In the genomic region with DNA sequence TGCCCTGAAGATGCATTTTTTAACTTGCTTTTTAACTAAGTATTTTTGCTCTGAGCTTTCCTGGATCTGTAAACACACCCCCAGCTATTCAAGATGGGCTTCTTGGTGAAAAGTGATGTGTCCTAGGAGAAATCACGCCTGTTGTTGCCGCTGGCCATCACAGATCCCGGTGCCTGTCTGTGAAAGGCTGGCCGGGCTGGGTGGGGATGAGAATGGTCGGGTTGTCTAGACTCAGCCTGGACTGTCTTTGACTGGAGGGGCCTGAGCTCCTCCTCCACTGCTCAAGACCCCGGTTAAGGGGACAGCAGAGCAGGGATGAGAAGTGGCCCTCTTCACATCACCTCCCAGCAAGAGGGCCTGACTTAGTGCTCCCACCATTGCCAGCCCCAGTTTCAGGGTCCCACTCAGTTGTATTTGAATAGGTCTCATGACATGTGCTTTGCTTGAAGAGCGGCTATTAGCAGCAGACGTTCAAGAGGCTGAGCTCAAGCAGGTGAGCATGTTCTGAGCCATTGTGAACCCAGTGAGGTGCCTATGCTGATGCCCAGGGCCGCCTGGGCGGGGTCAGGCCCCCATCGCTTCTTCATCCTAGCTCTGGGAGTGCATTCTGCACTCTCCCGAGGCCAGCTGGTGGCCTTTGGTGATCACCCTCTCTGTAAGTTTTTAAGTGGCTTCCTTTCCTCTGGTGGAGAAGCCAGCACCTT, we compare ENCODE assay signal across 12 cellular contexts.
DNase-seq lines count a peak whose midpoint lies in the region; ATAC-seq and TF ChIP-seq lines count a peak whose summit lies in the region.
"Had no signal": no experiment of that assay in that cellular context is flagged by ENCODE, and none has a peak within 500 bp of the region (broad histone marks: within the 10 kb centered on the region; RNA-seq: fewer than 3 reads in every experiment).

No MANE protein-coding gene starts in this region.

- H3K4me1 ChIP-seq in BLaER1 treated with 17β-estradiol and CSF1 and Interleukin-3, amounts not matched to agents 10 nM and 100 nM: peaks cover 37 to 76% (median 64%) of the 10 kb centered on the region in 10 experiments
- peaks cover 41 to 52% of the 10 kb centered on the region in 2 donors for H3K4me1 ChIP-seq in gastrocnemius medialis

- H3K9me3 ChIP-seq in BLaER1 treated with 17β-estradiol and CSF1 and Interleukin-3, amounts not matched to agents 10 nM and 100 nM (replicated peaks in 1 of 11): peaks cover 0 to 27% (median 9%) of the 10 kb centered on the region in 11 experiments; a peak in 11 of 22 replicates
- H3K9me3 ChIP-seq in gastrocnemius medialis: no peaks in the 10 kb centered on the region
- H3K9me3 ChIP-seq: ovary had no signal

- no peaks in the 10 kb centered on the region for H3K27me3 ChIP-seq in BLaER1 treated with 17β-estradiol and CSF1 and Interleukin-3, amounts not matched to agents 10 nM and 100 nM
- H3K27me3 ChIP-seq in gastrocnemius medialis: no peaks in the 10 kb centered on the region
- H3K27me3 ChIP-seq: ovary had no signal

- no peak overlapping the region for H3K9ac ChIP-seq in BLaER1 treated with 17β-estradiol and CSF1 and Interleukin-3, amounts not matched to agents 10 nM and 100 nM

- no peak overlapping the region for H3K27ac ChIP-seq in BLaER1 treated with 17β-estradiol and CSF1 and Interleukin-3, amounts not matched to agents 10 nM and 100 nM
- H3K27ac ChIP-seq in VCaP (peak overlapping the region; percentile 80), gastrocnemius medialis (peak overlapping the region; percentile 63 to 73 (median 72))

- intact Hi-C loops in left ventricle myocardium superior (cut with micrococcal nuclease): loop anchor here (10.0 kb wide), 1 partner anchor 53 kb away; no protein-coding TSS in a partner anchor
- intact Hi-C loops in gastrocnemius medialis (cut with DNase I; ENCODE audit: low total_unique reads): loop anchor here (5.0 kb wide), 1 partner anchor 81 kb away; the partner anchor contains the start of gene IGF1R

- H3K36me3 ChIP-seq in BLaER1 treated with 17β-estradiol and CSF1 and Interleukin-3, amounts not matched to agents 10 nM and 100 nM: peaks cover 14 to 81% (median 43%) of the 10 kb centered on the region in 11 experiments
- H3K36me3 ChIP-seq in gastrocnemius medialis: no peaks in the 10 kb centered on the region
- H3K36me3 ChIP-seq: ovary had no signal

- peak; percentile 1 for ATAC-seq in left ventricle myocardium superior
- no peak for ATAC-seq in gastrocnemius medialis
- no peak for ATAC-seq in HG03565 (IDR thresholded peaks at IDR 0.05; ENCODE audit: unreplicated experiment)

- in situ Hi-C loops in gastrocnemius medialis (cut with MboI; ENCODE audit: low sequenced_read_pairs in 4 of 4) (no loop called here), G401 (cut with HindIII; ENCODE audit: low sequenced_read_pairs) (no loop called here)

- no peak for TF ChIP-seq POLR2A in gastrocnemius medialis (IDR thresholded peaks at IDR 0.05)

- no peak overlapping the region for H3K4me3 ChIP-seq in BLaER1 treated with 17β-estradiol and CSF1 and Interleukin-3, amounts not matched to agents 10 nM and 100 nM
- H3K4me3 ChIP-seq in gastrocnemius medialis: peak overlapping the region in 1 of 4 donors; percentile 18
- H3K4me3 ChIP-seq: ovary had no signal

- TF ChIP-seq CTCF in VCaP (conservative IDR thresholded peaks at IDR 0.05) (no peak), gastrocnemius medialis (IDR thresholded peaks at IDR 0.05 in 4 of 5, conservative IDR thresholded peaks at IDR 0.05 in 1 of 5) (no peak)

- peak overlapping the region in 10 of 11 experiments; percentile 1 to 40 (median 28); a peak in 13 of 22 replicates for H3K4me2 ChIP-seq in BLaER1 treated with 17β-estradiol and CSF1 and Interleukin-3, amounts not matched to agents 10 nM and 100 nM

- DNase-seq in left ventricle myocardium superior (no peak), gastrocnemius medialis (no peak), G401 (ENCODE audit: low spot score) (no peak), SW 1271 (lab: John Stamatoyannopoulos, UW) (no peak), NCI-H2196 treated with DMSO at 0.1 percent for 48 hours (lab: John Stamatoyannopoulos, UW; ENCODE audit: unreplicated experiment) (no peak)
- DNase-seq: CD4-positive, alpha-beta T cell; MV-4-11; stimulated activated CD8-positive, alpha-beta memory T cell treated with anti-CD3 and anti-CD28 coated beads, Interleukin-4, amount 100 ng/mL, for 48 hours had no signal

- peaks cover 66 to 100% (median 99%) of the 10 kb centered on the region in 11 experiments for H4K20me1 ChIP-seq in BLaER1 treated with 17β-estradiol and CSF1 and Interleukin-3, amounts not matched to agents 10 nM and 100 nM

Comparison
In these comparisons a context has a peak if more than half of its experiments do, and no peak if none do; other contexts are left out.
1. H3K27ac ChIP-seq: peak in VCaP (single experiment) and gastrocnemius medialis (4 of 4); none in BLaER1 treated with 17β-estradiol and CSF1 and Interleukin-3, amounts not matched to agents 10 nM and 100 nM (0 of 11).